9 cellular contexts compared by ENCODE assay signal in genomic region chr6:134707342-134707982, GRCh38.
DNase-seq lines count a peak whose midpoint lies in the region; ATAC-seq and TF ChIP-seq lines count a peak whose summit lies in the region.
"Had no signal": no experiment of that assay in that cellular context is flagged by ENCODE, and none has a peak within 500 bp of the region (broad histone marks: within the 10 kb centered on the region; RNA-seq: fewer than 3 reads in every experiment).

No MANE protein-coding gene starts in this region.

- peak; percentile 75 for ATAC-seq in omental fat pad (ENCODE audit: low FRiP score)
- ATAC-seq in CD8-positive, alpha-beta T cell = no peak

- WGBS in GM23248 (ENCODE audit: low coverage in 1 of 2, low lambda C conversion rate in 2 of 2, missing lambda C conversion rate in 2 of 2), 2 experiments = 61 to 63% methylated on average over 4 of the region's 4 CpGs
- 64% methylated on average over 4 of the region's 4 CpGs for WGBS in esophagus muscularis mucosa

- no peaks in the 10 kb centered on the region for H3K36me3 Mint-ChIP-seq in CD8-positive, alpha-beta T cell

- H3K4me2 ChIP-seq in GM23248 (ENCODE audit: unreplicated experiment) = no peak overlapping the region

- H3K36me3 ChIP-seq in GM23248 (ENCODE audit: low read depth) (no peaks in the 10 kb centered on the region), esophagus muscularis mucosa (no peaks in the 10 kb centered on the region)
- H3K36me3 ChIP-seq in CD8-positive, alpha-beta T cell (ENCODE audit: insufficient read depth, low read length) = no peaks in the 10 kb centered on the region

- no peak overlapping the region for H3K4me3 Mint-ChIP-seq in CD8-positive, alpha-beta T cell

- TF ChIP-seq EP300 in esophagus muscularis mucosa (IDR thresholded peaks at IDR 0.05) = no peak

- in situ Hi-C loops in GM23248 (cut with MboI) = no loop called here

- H3K27ac ChIP-seq in GM23248 (no peak overlapping the region), esophagus muscularis mucosa (replicated peaks in 1 of 4) (no peak overlapping the region)
- no peak overlapping the region for H3K27ac ChIP-seq in CD8-positive, alpha-beta T cell (ENCODE audit: low read depth, low read length)
- H3K27ac ChIP-seq: skin epidermis had no signal

- CTCF ChIA-PET in CD8-positive, alpha-beta T cell (lab: Charles Lee) = no interaction called here

- H3K27me3 ChIP-seq in GM23248 (replicated peaks; ENCODE audit: insufficient read depth) = no peaks in the 10 kb centered on the region
- H3K27me3 ChIP-seq in esophagus muscularis mucosa = no peaks in the 10 kb centered on the region
- no peaks in the 10 kb centered on the region for H3K27me3 ChIP-seq in CD8-positive, alpha-beta T cell (ENCODE audit: insufficient read depth, low read length)

- TF ChIP-seq CTCF in epithelial cell of proximal tubule (conservative IDR thresholded peaks at IDR 0.05; ENCODE audit: low read depth, low read length) = no peak
- no peak for TF ChIP-seq CTCF in omental fat pad (IDR thresholded peaks at IDR 0.05)
- no peak for TF ChIP-seq CTCF in esophagus muscularis mucosa (IDR thresholded peaks at IDR 0.05)
- no peak for TF ChIP-seq CTCF in CD8-positive, alpha-beta T cell (IDR thresholded peaks at IDR 0.05)

- H4K20me1 ChIP-seq in GM23248 (ENCODE audit: insufficient read depth) = no peaks in the 10 kb centered on the region

- no peak for TF ChIP-seq POLR2A in esophagus muscularis mucosa (IDR thresholded peaks at IDR 0.05; ENCODE audit: low read depth)

- H3K4me1 ChIP-seq in GM23248 (ENCODE audit: insufficient read depth) (peaks cover 8% of the 10 kb centered on the region; the same call in 1 of the 2 replicates), esophagus muscularis mucosa (peaks cover 0 to 12% (median 3%) of the 10 kb centered on the region in 4 donors)
- H3K4me1 ChIP-seq in CD8-positive, alpha-beta T cell (ENCODE audit: insufficient read depth, low read length) = no peaks in the 10 kb centered on the region

- H3K79me2 ChIP-seq in GM23248 (ENCODE audit: insufficient read depth) = no peaks in the 10 kb centered on the region

- H3K9me2 ChIP-seq in GM23248 (ENCODE audit: insufficient read depth) = no peaks in the 10 kb centered on the region

- intact Hi-C loops in esophagus muscularis mucosa (cut with DNase I) = no loop called here
- intact Hi-C loops in CD8-positive, alpha-beta T cell (cut with DNase I, micrococcal nuclease) = no loop called here

- no peaks in the 10 kb centered on the region for H3K9me3 Mint-ChIP-seq in CD8-positive, alpha-beta T cell

- H3K4me3 ChIP-seq in GM23248 (no peak overlapping the region), epithelial cell of proximal tubule (ENCODE audit: low read depth, low read length) (no peak overlapping the region), esophagus muscularis mucosa (no peak overlapping the region)
- no peak overlapping the region for H3K4me3 ChIP-seq in CD8-positive, alpha-beta T cell (ENCODE audit: low read depth, low read length)
- H3K4me3 ChIP-seq: skin epidermis had no signal

- H3K9me3 ChIP-seq in GM23248 (ENCODE audit: low read depth) (no peaks in the 10 kb centered on the region), esophagus muscularis mucosa (no peaks in the 10 kb centered on the region)
- H3K9me3 ChIP-seq in CD8-positive, alpha-beta T cell (ENCODE audit: low read length) = no peaks in the 10 kb centered on the region

- no peaks in the 10 kb centered on the region for H3F3A ChIP-seq in GM23248 (ENCODE audit: insufficient read depth)

- no peak overlapping the region for H3K27ac Mint-ChIP-seq in CD8-positive, alpha-beta T cell

- POLR2A ChIA-PET in CD8-positive, alpha-beta T cell (lab: Charles Lee) = interaction anchor here (0.5 kb wide), 1 partner anchor 9 kb away, joined by 5 read pairs; no protein-coding TSS in a partner anchor

- H2AFZ ChIP-seq in GM23248 = no peak overlapping the region

- H3K27me3 Mint-ChIP-seq in CD8-positive, alpha-beta T cell (ENCODE audit: low read depth) = peaks cover 11% of the 10 kb centered on the region

- peak; percentile 40 for DNase-seq in GM23248
- peak; percentile 89 for DNase-seq in NCI-H226
- peak; percentile 94 for DNase-seq in epithelial cell of proximal tubule (ENCODE audit: low read depth)
- DNase-seq in omental fat pad (ENCODE audit: low spot score) = no peak
- no peak for DNase-seq in esophagus muscularis mucosa (ENCODE audit: extremely low spot score)
- DNase-seq in CD8-positive, alpha-beta T cell = no peak
- DNase-seq in T-helper 9 cell = no peak
- DNase-seq: substantia nigra had no signal

- H3K9ac ChIP-seq in GM23248 = no peak overlapping the region

- H3K4me1 Mint-ChIP-seq in CD8-positive, alpha-beta T cell (ENCODE audit: low read depth) = no peaks in the 10 kb centered on the region

Comparison
In these comparisons a context has a peak if more than half of its experiments do, and no peak if none do; other contexts are left out.
1. DNase-seq: peak in GM23248 (single experiment), NCI-H226 (single experiment) and epithelial cell of proximal tubule (single experiment); none in omental fat pad (single experiment), esophagus muscularis mucosa (single experiment), CD8-positive, alpha-beta T cell (0 of 7) and T-helper 9 cell (single experiment).